9 cellular contexts compared by ENCODE assay signal in the genomic region with DNA sequence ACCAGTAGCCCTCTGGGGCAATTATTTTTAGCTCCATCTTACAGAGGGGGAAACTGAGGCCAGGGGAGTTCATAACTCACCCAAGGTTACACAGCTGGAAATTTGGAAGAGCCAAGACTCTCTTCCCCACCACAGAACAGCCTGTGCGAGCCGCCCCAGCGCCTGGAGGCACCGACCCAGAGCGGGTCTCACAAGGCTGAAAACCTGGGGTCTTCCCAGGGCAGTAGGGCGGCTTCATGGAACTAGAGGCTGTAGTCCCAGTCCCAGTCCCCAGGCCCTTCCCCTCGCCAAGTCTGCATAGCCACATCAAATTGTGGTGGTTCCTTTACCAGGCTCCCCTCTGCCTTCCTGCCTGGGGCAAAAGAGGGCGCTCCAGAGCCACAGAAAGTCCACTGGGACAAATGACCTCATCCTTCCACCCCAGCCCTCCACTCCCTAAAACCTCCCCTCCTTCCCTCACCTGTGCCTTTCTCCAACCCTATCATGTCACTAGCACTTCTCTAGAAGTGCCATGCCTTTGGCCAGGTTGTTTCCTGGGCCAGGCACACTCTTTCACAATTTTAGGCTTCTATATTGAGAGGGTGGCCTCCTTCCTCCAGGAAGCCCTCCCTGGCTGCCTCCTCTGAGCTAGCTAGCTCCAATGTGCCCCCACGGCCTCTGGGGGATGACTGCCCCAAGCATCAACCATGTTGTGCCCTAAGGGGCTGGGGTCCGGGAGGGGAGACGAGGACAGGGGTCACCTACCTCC. TPM values are rescaled to one million over a fixed set of nuclear protein-coding genes. Genes with fewer than 3 reads are reported as not detected.
DNase-seq lines count a peak whose midpoint lies in the region; ATAC-seq and TF ChIP-seq lines count a peak whose summit lies in the region.
"Had no signal": no experiment of that assay in that cellular context is flagged by ENCODE, and none has a peak within 500 bp of the region (broad histone marks: within the 10 kb centered on the region; RNA-seq: fewer than 3 reads in every experiment).

No MANE protein-coding gene starts in this region.

- POLR2A ChIA-PET in activated CD4-positive, alpha-beta T cell treated with anti-CD3 and anti-CD28 coated beads, Interleukin-2, amount 10 ng/mL, durations not matched to agents 7 days and 5 days (lab: Charles Lee), result no interaction called here

- DNase-seq in DMS114 treated with DMSO at 0.1 percent for 48 hours (lab: John Stamatoyannopoulos, UW; ENCODE audit: unreplicated experiment), result peak; percentile 22
- DNase-seq in LHCN-M2 (ENCODE audit: low read depth), result peak; percentile 69
- DNase-seq in activated CD4-positive, alpha-beta T cell treated with anti-CD3 and anti-CD28 coated beads, Interleukin-2, amount 10 ng/mL, durations not matched to agents 7 days and 5 days, result peak; percentile 54
- peak; percentile 98 for DNase-seq in endodermal cell
- DNase-seq in midbrain (lab: John Stamatoyannopoulos, UW), result peak; percentile 44
- peak; percentile 90 for DNase-seq in stomach

- no peaks in the 10 kb centered on the region for H3K36me3 ChIP-seq in endodermal cell (ENCODE audit: control insufficient read depth, insufficient read depth, low read length)
- H3K36me3 ChIP-seq in stomach, result no peaks in the 10 kb centered on the region

- TF ChIP-seq CTCF in endodermal cell (conservative IDR thresholded peaks at IDR 0.05), result peak; percentile 93
- TF ChIP-seq CTCF in stomach (IDR thresholded peaks at IDR 0.05), result peak in 5 of 7 experiments; percentile 60 to 88 (median 73)

- no peaks in the 10 kb centered on the region for H3K27me3 ChIP-seq in endodermal cell (ENCODE audit: control insufficient read depth, insufficient read depth, low read length, poor library complexity, severe bottlenecking)
- H3K27me3 ChIP-seq in stomach, result no peaks in the 10 kb centered on the region

- H3K27ac ChIP-seq in endodermal cell (ENCODE audit: low read depth, low read length), result peak overlapping the region; percentile 93
- H3K27ac ChIP-seq in stomach, result peak overlapping the region; percentile 93 to 98 (median 95)

- ATAC-seq in GM18858 (IDR thresholded peaks at IDR 0.05; ENCODE audit: unreplicated experiment), result no peak
- no peak for ATAC-seq in HG03175 (IDR thresholded peaks at IDR 0.05; ENCODE audit: unreplicated experiment)

- intact Hi-C loops in stomach (cut with DNase I; ENCODE audit: low total_unique reads), result loop anchor here (10.0 kb wide), 1 partner anchor 50 kb away; no protein-coding TSS in a partner anchor

- H3K4me1 Mint-ChIP-seq in activated CD4-positive, alpha-beta T cell treated with anti-CD3 and anti-CD28 coated beads, Interleukin-2, amount 10 ng/mL, durations not matched to agents 7 days and 5 days, result peaks cover 28% of the 10 kb centered on the region
- peaks cover 35% of the 10 kb centered on the region for H3K4me1 Mint-ChIP-seq in endodermal cell

- no peak for TF ChIP-seq POLR2A in stomach (IDR thresholded peaks at IDR 0.05)

- no peak for TF ChIP-seq EP300 in stomach (IDR thresholded peaks at IDR 0.05)

- peaks cover 17% of the 10 kb centered on the region for H3K27me3 Mint-ChIP-seq in activated CD4-positive, alpha-beta T cell treated with anti-CD3 and anti-CD28 coated beads, Interleukin-2, amount 10 ng/mL, durations not matched to agents 7 days and 5 days
- H3K27me3 Mint-ChIP-seq in endodermal cell (ENCODE audit: insufficient read depth), result peaks cover 2% of the 10 kb centered on the region

- no peak overlapping the region for H3K4me3 ChIP-seq in endodermal cell (ENCODE audit: low read length)
- peak overlapping the region; percentile 19 to 37 (median 32) for H3K4me3 ChIP-seq in stomach

- H3K36me3 Mint-ChIP-seq in activated CD4-positive, alpha-beta T cell treated with anti-CD3 and anti-CD28 coated beads, Interleukin-2, amount 10 ng/mL, durations not matched to agents 7 days and 5 days (ENCODE audit: low read depth), result no peaks in the 10 kb centered on the region
- no peaks in the 10 kb centered on the region for H3K36me3 Mint-ChIP-seq in endodermal cell (ENCODE audit: low read depth)

- H3K9ac ChIP-seq in endodermal cell (ENCODE audit: extremely low read depth, low read length, poor library complexity, severe bottlenecking), result no peak overlapping the region

- no peaks in the 10 kb centered on the region for H3K9me3 ChIP-seq in endodermal cell (ENCODE audit: control insufficient read depth, low read length)
- H3K9me3 ChIP-seq in stomach, result no peaks in the 10 kb centered on the region

- H3K9me3 Mint-ChIP-seq in activated CD4-positive, alpha-beta T cell treated with anti-CD3 and anti-CD28 coated beads, Interleukin-2, amount 10 ng/mL, durations not matched to agents 7 days and 5 days, result no peaks in the 10 kb centered on the region
- H3K9me3 Mint-ChIP-seq in endodermal cell, result no peaks in the 10 kb centered on the region

- H3K4me3 Mint-ChIP-seq in activated CD4-positive, alpha-beta T cell treated with anti-CD3 and anti-CD28 coated beads, Interleukin-2, amount 10 ng/mL, durations not matched to agents 7 days and 5 days, result no peak overlapping the region
- H3K4me3 Mint-ChIP-seq in endodermal cell, result no peak overlapping the region

- CTCF ChIA-PET in activated CD4-positive, alpha-beta T cell treated with anti-CD3 and anti-CD28 coated beads, Interleukin-2, amount 10 ng/mL, durations not matched to agents 7 days and 5 days (lab: Charles Lee), result interaction anchor here (0.8 to 16.2 kb wide), 6 partner anchors 14 to 62 kb away, joined by 3 to 397 read pairs (median 4); a partner anchor contains a TSS

- H3K4me1 ChIP-seq in endodermal cell (ENCODE audit: control insufficient read depth, insufficient read depth, low read length), result peaks cover 7% of the 10 kb centered on the region
- H3K4me1 ChIP-seq in stomach, result peaks cover 42 to 86% (median 64%) of the 10 kb centered on the region in 4 donors

- WGBS in endodermal cell (ENCODE audit: insufficient coverage in 1 of 2, insufficient read length in 1 of 2), 2 experiments, result 41 to 49% methylated on average over 11 of the region's 11 CpGs
- WGBS in stomach, 5 donors, result 31 to 44% (median 35%) methylated on average over 11 of the region's 11 CpGs

- no peak overlapping the region for H3K27ac Mint-ChIP-seq in activated CD4-positive, alpha-beta T cell treated with anti-CD3 and anti-CD28 coated beads, Interleukin-2, amount 10 ng/mL, durations not matched to agents 7 days and 5 days
- peak overlapping the region; percentile 91 for H3K27ac Mint-ChIP-seq in endodermal cell

RNA-seq across cellular contexts. Expression of a gene that starts 15.2 kb away (rescaled TPM):
- total RNA-seq in LHCN-M2 (2014; rRNA removed) (49.0 and 52.9 TPM in 2 replicates), endodermal cell (10 to 100 TPM; 45.0 to 45.1 TPM), stomach (100 to 1,000 TPM in 2 of 5 donors, 10 to 100 TPM in 3; 28.6 to 195 (median 66.3) TPM)
- polyA plus RNA-seq in LHCN-M2 (2012), result 98.5 TPM
- under 1 TPM in 1 of 2 experiments, not detected in 1; 0.30 TPM for total RNA-seq in activated CD4-positive, alpha-beta T cell treated with anti-CD3 and anti-CD28 coated beads, Interleukin-2, amount 10 ng/mL, durations not matched to agents 7 days and 5 days
- 22.1 TPM for polyA plus RNA-seq in endodermal cell (2013, experiment 1 of 2)
- polyA plus RNA-seq in endodermal cell (2013, experiment 2 of 2), result 22.6 TPM
- 100 to 1,000 TPM in 1 of 3 donors, 10 to 100 TPM in 2; 70.2 to 112 (median 90.1) TPM for polyA plus RNA-seq in stomach

RNA-seq across cellular contexts. Expression of a gene that starts 25.9 kb away (rescaled TPM):
- total RNA-seq in LHCN-M2 (2014; rRNA removed), result 22.4 and 23.0 TPM in 2 replicates
- 10.6 TPM for polyA plus RNA-seq in LHCN-M2 (2012)
- not detected for total RNA-seq in activated CD4-positive, alpha-beta T cell treated with anti-CD3 and anti-CD28 coated beads, Interleukin-2, amount 10 ng/mL, durations not matched to agents 7 days and 5 days
- total RNA-seq in endodermal cell, result 10 to 100 TPM; 20.3 to 24.4 TPM
- polyA plus RNA-seq in endodermal cell (2013, experiment 1 of 2), result 4.8 TPM
- polyA plus RNA-seq in endodermal cell (2013, experiment 2 of 2), result 6.1 TPM
- 100 to 1,000 TPM in 1 of 5 donors, 10 to 100 TPM in 2, 1 to 10 TPM in 2; 5.5 to 120 (median 28.4) TPM for total RNA-seq in stomach
- polyA plus RNA-seq in stomach, result 10 to 100 TPM; 11.3 to 17.8 (median 13.6) TPM
- total RNA-seq: T-helper 1 cell treated with Interleukin-12 subunit alpha and Interleukin-12 subunit beta and Interleukin-4 antibody, amounts not matched to agents 30 ng/mL and 1 ng/mL, for 36 hours had no signal

RNA-seq across cellular contexts. Expression of a gene that starts 34.8 kb away (rescaled TPM):
- total RNA-seq in LHCN-M2 (2014; rRNA removed), result not detected in 2 replicates
- not detected for polyA plus RNA-seq in LHCN-M2 (2012)
- not detected for total RNA-seq in activated CD4-positive, alpha-beta T cell treated with anti-CD3 and anti-CD28 coated beads, Interleukin-2, amount 10 ng/mL, durations not matched to agents 7 days and 5 days
- under 1 TPM in 1 of 2 donors, not detected in 1; 0.86 TPM for total RNA-seq in endodermal cell
- polyA plus RNA-seq in endodermal cell (2013, experiment 1 of 2), result not detected
- not detected for polyA plus RNA-seq in endodermal cell (2013, experiment 2 of 2)
- total RNA-seq in stomach, result 1 to 10 TPM in 1 of 5 donors, not detected in 4; 4.2 TPM
- 1 to 10 TPM; 4.1 to 7.1 (median 5.0) TPM for polyA plus RNA-seq in stomach

RNA-seq across cellular contexts. Expression of a gene that starts 58.9 kb away (rescaled TPM):
- total RNA-seq in LHCN-M2 (2014; rRNA removed) (0.17 and 1.3 TPM in 2 replicates), endodermal cell (1 to 10 TPM; 1.9 to 6.6 TPM), stomach (10 to 100 TPM in 3 of 5 donors, 1 to 10 TPM in 2; 1.7 to 86.4 (median 11.2) TPM)
- 0.24 TPM for polyA plus RNA-seq in LHCN-M2 (2012)
- 100 to 1,000 TPM; 218 to 219 TPM for total RNA-seq in activated CD4-positive, alpha-beta T cell treated with anti-CD3 and anti-CD28 coated beads, Interleukin-2, amount 10 ng/mL, durations not matched to agents 7 days and 5 days
- polyA plus RNA-seq in endodermal cell (2013, experiment 1 of 2), result 25.3 TPM
- polyA plus RNA-seq in endodermal cell (2013, experiment 2 of 2), result 22.9 TPM
- polyA plus RNA-seq in stomach, result 10 to 100 TPM in 1 of 3 donors, 1 to 10 TPM in 2; 3.8 to 10.2 (median 6.7) TPM

Comparison
In these comparisons a context has a peak if more than half of its experiments do, and no peak if none do; other contexts are left out.
1. DNase-seq: peak in every context shown above with its lines; median percentile 98 in endodermal cell; 90 in stomach; 69 in LHCN-M2; 54 in activated CD4-positive, alpha-beta T cell treated with anti-CD3 and anti-CD28 coated beads, Interleukin-2, amount 10 ng/mL, durations not matched to agents 7 days and 5 days; 44 in midbrain; 22 in DMS114 treated with DMSO at 0.1 percent for 48 hours.
2. RNA of a gene that starts 15.2 kb away (total RNA-seq): 28.6 to 195 TPM in stomach, 49.0 to 52.9 TPM in LHCN-M2 and 45.0 to 45.1 TPM in endodermal cell; 0.30 TPM in activated CD4-positive, alpha-beta T cell treated with anti-CD3 and anti-CD28 coated beads, Interleukin-2, amount 10 ng/mL, durations not matched to agents 7 days and 5 days; every median in the first group is over 10 times any median in the second.
3. RNA of a gene that starts 25.9 kb away (total RNA-seq): 5.5 to 120 TPM in stomach, 20.3 to 24.4 TPM in endodermal cell and 22.4 to 23.0 TPM in LHCN-M2; not detected in activated CD4-positive, alpha-beta T cell treated with anti-CD3 and anti-CD28 coated beads, Interleukin-2, amount 10 ng/mL, durations not matched to agents 7 days and 5 days; every median in the first group is over 4 times any median in the second.